22 cellular contexts compared by ENCODE assay signal in genomic region chr3:70789878-70790277, GRCh38.
"Had no signal": no experiment of that assay in that cellular context is flagged by ENCODE, and none has a peak within 500 bp of the region (broad histone marks: within the 10 kb centered on the region; RNA-seq: fewer than 3 reads in every experiment).

No MANE protein-coding gene starts in this region.

- DNase-seq: IMR-90, Karpas-422, KG1, MG63, NCI-H1092, NCI-H1105 treated with DMSO at 0.1 percent for 48 hours, NCI-H1417 treated with DMSO at 0.1 percent for 48 hours, NCI-H146, NCI-H1694 treated with DMSO at 0.1 percent for 48 hours, NCI-H1930, NCI-H2081, NCI-H2107, NCI-H2227 treated with DMSO at 0.1 percent for 48 hours, NCI-H524, NCI-H526 treated with DMSO at 0.1 percent for 48 hours, NCI-H748 treated with DMSO at 0.1 percent for 48 hours, Right ventricle myocardium superior, RPMI8226, SIG-M5 had no signal

- H3K27ac ChIP-seq: SJSA1, SK-N-MC had no signal

- H3K9me3 ChIP-seq: MG63, SJSA1 had no signal

- H3K27me3 ChIP-seq: MG63, SJSA1 had no signal

- H3K36me3 ChIP-seq: MG63, SJSA1 had no signal

- FAIRE-seq: RCC 7860 had no signal

- H3K4me1 ChIP-seq: SJSA1 had no signal

- H3K4me3 ChIP-seq: MG63, SJSA1, SK-N-MC had no signal
